Comparison of ENCODE assay signal across 8 cellular contexts in the genomic region with DNA sequence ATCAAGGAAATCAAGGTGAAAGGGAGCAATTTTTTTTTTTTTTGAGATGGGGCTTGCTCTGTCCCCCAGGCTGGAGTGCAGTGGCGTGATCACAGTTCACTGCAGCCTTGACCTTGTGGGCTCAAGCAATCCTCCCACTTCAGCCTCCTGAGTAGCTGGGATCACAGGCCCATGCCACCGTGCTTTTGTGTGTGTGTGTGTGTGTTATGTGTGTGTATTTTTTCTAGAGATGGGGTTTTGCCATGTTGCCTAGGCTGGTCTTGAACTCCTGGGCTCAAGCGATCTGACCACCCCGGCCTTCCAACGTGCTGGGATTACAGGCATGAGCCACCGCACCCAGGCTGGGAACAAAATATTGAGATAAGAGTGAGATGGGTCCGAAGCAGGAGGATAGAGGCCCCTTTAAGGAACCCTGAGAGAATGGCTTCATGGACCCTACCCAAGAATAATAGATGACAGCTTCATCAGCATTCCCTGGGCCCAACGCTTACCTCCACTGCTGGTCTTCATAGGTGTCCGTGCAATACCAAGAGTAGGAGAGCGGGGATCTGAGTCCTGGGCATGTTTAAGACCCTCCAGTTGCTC. TPM values are rescaled to one million over a fixed set of nuclear protein-coding genes. Genes with fewer than 3 reads are reported as not detected.
DNase-seq lines count a peak whose midpoint lies in the region; ATAC-seq, FAIRE-seq and TF ChIP-seq lines count a peak whose summit lies in the region.
"Had no signal": no experiment of that assay in that cellular context is flagged by ENCODE, and none has a peak within 500 bp of the region (broad histone marks: within the 10 kb centered on the region; RNA-seq: fewer than 3 reads in every experiment).

No MANE protein-coding gene starts in this region.

- no peaks in the 10 kb centered on the region; the same call in 1 of the 2 replicates for H4K20me1 ChIP-seq in K562 (replicated peaks; ENCODE audit: control insufficient read depth, insufficient read depth, low read length)

- peak overlapping the region; percentile 88 for H3K4me2 ChIP-seq in K562 (ENCODE audit: insufficient read depth, low read length)

- DNase-seq in activated CD4-positive, alpha-beta T cell treated with anti-CD3 and anti-CD28 coated beads for 36 hours: no peak
- no peak for DNase-seq in activated CD4-positive, alpha-beta T cell treated with anti-CD3 and anti-CD28 coated beads for 4 hours
- DNase-seq in K562 (ENCODE audit: extremely low read depth in 1 of 4, low spot score in 3 of 4): no peak
- no peak for DNase-seq in skeletal muscle cell (ENCODE audit: low read depth)
- no peak for DNase-seq in tibial nerve (ENCODE audit: low spot score in 2 of 2)
- DNase-seq: dorsolateral prefrontal cortex, KG1 had no signal

- intact Hi-C loops in activated CD4-positive, alpha-beta T cell treated with anti-CD3 and anti-CD28 coated beads for 36 hours (cut with DNase I, micrococcal nuclease): loop anchor here (5.0 kb wide), 2 partner anchors 87 to 293 kb away; partner anchors contain the start of gene IFFO1 (in 1 of the 2)
- intact Hi-C loops in K562 (cut with micrococcal nuclease): no loop called here

- H3K4me3 ChIP-seq in K562 (peak overlapping the region; percentile 79), skeletal muscle cell (ENCODE audit: low read depth, low read length) (peak overlapping the region; percentile 61), tibial nerve (no peak overlapping the region)

- H3K27ac ChIP-seq in K562 (ENCODE audit: extremely low read depth, low read depth, low read length) (peak overlapping the region; percentile 87), tibial nerve (no peak overlapping the region)

- no peak for TF ChIP-seq RAD21 in K562 (CRISPR knock-in tag; conservative IDR thresholded peaks at IDR 0.05 in 1 of 2, IDR thresholded peaks at IDR 0.05 in 1 of 2)

- POLR2A ChIA-PET in activated CD4-positive, alpha-beta T cell treated with anti-CD3 and anti-CD28 coated beads for 36 hours (lab: Charles Lee): no interaction called here
- POLR2A ChIA-PET in K562 (lab: Yijun Ruan, JAX): interaction anchor here (0.6 to 7.4 kb wide), 7 partner anchors 9 to 186 kb away, joined by 3 to 174 read pairs (median 5); partner anchors contain the start of genes C12orf57, GNB3, SPSB2 and TPI1

- no peaks in the 10 kb centered on the region for H3K9me3 Mint-ChIP-seq in activated CD4-positive, alpha-beta T cell treated with anti-CD3 and anti-CD28 coated beads for 36 hours (ENCODE audit: low read depth)

- 13% methylated on average over 10 of the region's 10 CpGs for WGBS in K562 (ENCODE audit: insufficient coverage, low coverage, missing lambda C conversion rate)
- 73% methylated on average over 7 to 10 of the region's 10 CpGs for WGBS in tibial nerve, 2 donors

- no peak for TF ChIP-seq CTCF in K562 (IDR thresholded peaks at IDR 0.05 in 2 of 3, conservative IDR thresholded peaks at IDR 0.05 in 1 of 3; ENCODE audit: insufficient read depth in 2 of 3, low read depth in 1 of 3, low read length in 3 of 3)
- no peak for TF ChIP-seq CTCF in tibial nerve (IDR thresholded peaks at IDR 0.05)

- H2AFZ ChIP-seq in K562 (ENCODE audit: low read depth, low read length): no peak overlapping the region

- in situ Hi-C loops in K562 (cut with MboI): no loop called here

- peak overlapping the region; percentile 93 for H3K4me3 Mint-ChIP-seq in activated CD4-positive, alpha-beta T cell treated with anti-CD3 and anti-CD28 coated beads for 36 hours

- peak overlapping the region; percentile 89 to 96 for H3K9ac ChIP-seq in K562 (ENCODE audit: insufficient read depth in 1 of 2, low read depth in 2 of 2, low read length in 2 of 2)

- CTCF ChIA-PET in activated CD4-positive, alpha-beta T cell treated with anti-CD3 and anti-CD28 coated beads for 36 hours (lab: Charles Lee): interaction anchor here (0.6 to 3.0 kb wide), 8 partner anchors 9 to 286 kb away, joined by 3 to 27 read pairs (median 6); no protein-coding TSS in a partner anchor
- CTCF ChIA-PET in K562 (lab: Yijun Ruan, JAX; ENCODE audit: low intra/inter-chr PET ratio): no interaction called here

- peaks cover 17 to 18% of the 10 kb centered on the region in 2 experiments; a peak in 4 of 5 replicates for H3K4me1 ChIP-seq in K562 (replicated peaks in 1 of 2; ENCODE audit: control insufficient read depth in 2 of 2, insufficient read depth in 2 of 2, low read length in 2 of 2)
- H3K4me1 ChIP-seq in tibial nerve: peaks cover 0 to 23% (median 14%) of the 10 kb centered on the region in 4 donors

- TF ChIP-seq EP300 in K562 (IDR thresholded peaks at IDR 0.05; ENCODE audit: low read length): no peak
- no peak for TF ChIP-seq EP300 in tibial nerve (IDR thresholded peaks at IDR 0.05)

- TF ChIP-seq POLR2A in K562 (conservative IDR thresholded peaks at IDR 0.05): no peak
- TF ChIP-seq POLR2A in tibial nerve (IDR thresholded peaks at IDR 0.05): no peak

- no TSS peak for BruUV-seq in K562 (replicated peaks; lab: Mats Ljungman, UMichigan)

- H3K36me3 ChIP-seq in K562 (ENCODE audit: control insufficient read depth, insufficient read depth, low read length) (peaks cover 67% of the 10 kb centered on the region; the same call in 2 of the 3 replicates), tibial nerve (peaks cover 0 to 47% (median 0%) of the 10 kb centered on the region in 3 donors)

- H3K27me3 ChIP-seq in K562 (ENCODE audit: control insufficient read depth in 2 of 2, insufficient read depth in 2 of 2, low read length in 2 of 2): no peaks in the 10 kb centered on the region
- H3K27me3 ChIP-seq in tibial nerve: no peaks in the 10 kb centered on the region
- H3K27me3 ChIP-seq: dorsolateral prefrontal cortex had no signal

- FAIRE-seq in K562 (lab: Jason Lieb, UNC): no peak

- H3K9me3 ChIP-seq in K562 (replicated peaks; ENCODE audit: control insufficient read depth, insufficient read depth, low read depth, low read length): no peaks in the 10 kb centered on the region
- H3K9me3 ChIP-seq in tibial nerve: no peaks in the 10 kb centered on the region

- peaks cover 47% of the 10 kb centered on the region for H3K36me3 Mint-ChIP-seq in activated CD4-positive, alpha-beta T cell treated with anti-CD3 and anti-CD28 coated beads for 36 hours (ENCODE audit: low read depth)

- ATAC-seq in activated CD4-positive, alpha-beta T cell treated with anti-CD3 and anti-CD28 coated beads for 36 hours: no peak
- ATAC-seq in K562 (no peak), HG02763 (IDR thresholded peaks at IDR 0.05; ENCODE audit: unreplicated experiment) (no peak)

- no peaks in the 10 kb centered on the region for H3K27me3 Mint-ChIP-seq in activated CD4-positive, alpha-beta T cell treated with anti-CD3 and anti-CD28 coated beads for 36 hours

- peaks cover 50% of the 10 kb centered on the region for H3K79me2 ChIP-seq in K562 (ENCODE audit: control insufficient read depth, insufficient read depth, low read length)

- H3K4me1 Mint-ChIP-seq in activated CD4-positive, alpha-beta T cell treated with anti-CD3 and anti-CD28 coated beads for 36 hours: peaks cover 21% of the 10 kb centered on the region

- peaks cover 3% of the 10 kb centered on the region for H3K9me1 ChIP-seq in K562 (ENCODE audit: control insufficient read depth, insufficient read depth, low read length)

- peak overlapping the region; percentile 99 for H3K27ac Mint-ChIP-seq in activated CD4-positive, alpha-beta T cell treated with anti-CD3 and anti-CD28 coated beads for 36 hours

RNA-seq across cellular contexts. Expression of gene CDCA3, which starts 1.0 kb away (rescaled TPM):
- total RNA-seq in activated CD4-positive, alpha-beta T cell treated with anti-CD3 and anti-CD28 coated beads for 36 hours: 10 to 100 TPM; 87.8 to 99.7 TPM
- total RNA-seq in K562 (2011; cell fraction: chromatin; rRNA removed; ENCODE audit: low replicate concordance): 76.2 and 111 TPM in 2 replicates
- total RNA-seq in K562 (2011; cell fraction: nucleolus; rRNA removed): 89.6 and 97.7 TPM in 2 replicates
- total RNA-seq in K562 (2011; cell fraction: nucleoplasm; rRNA removed): 82.1 and 89.9 TPM in 2 replicates
- total RNA-seq in K562 (2014; rRNA removed): 55.1 and 71.3 TPM in 2 replicates
- 37.5 and 38.9 TPM in 2 replicates for total RNA-seq in K562 (2014; rRNA removed; fragmentation: Illumina TruSeq; extraction: Trizol)
- total RNA-seq in K562 (2015; rRNA removed; fragmentation: Illumina TruSeq; extraction: Trizol): 62.3 and 62.7 TPM in 2 replicates
- 47.2 and 47.4 TPM in 2 replicates for total RNA-seq in K562 (2021)
- polyA plus RNA-seq in K562 (2011; rRNA removed): 57.3 and 65.6 TPM in 2 replicates
- 85.3 and 132 TPM in 2 replicates for polyA plus RNA-seq in K562 (2011; cell fraction: cytosol; rRNA removed)
- polyA plus RNA-seq in K562 (2011; cell fraction: nucleus; rRNA removed): 187 and 242 TPM in 2 replicates
- 54.6 and 57.3 TPM in 2 replicates for polyA plus RNA-seq in K562 (2012)
- 80.8 and 86.3 TPM in 2 replicates for polyA plus RNA-seq in K562 (2014; fragmentation: Illumina TruSeq; extraction: Trizol)
- 10 to 100 TPM; 24.2 to 30.6 TPM for polyA plus RNA-seq in K562 (2014; fragmentation: Nextera tagmentation; extraction: Ambion mirVana)
- polyA plus RNA-seq in K562 (2014; rRNA removed): 80.3 and 103 TPM in 2 replicates
- 32.5 and 43.7 TPM in 2 replicates for polyA minus RNA-seq in K562 (2011; rRNA and poly(A)+ RNA removed)
- 44.4 and 45.3 TPM in 2 replicates for polyA minus RNA-seq in K562 (2011; cell fraction: cytosol; rRNA and poly(A)+ RNA removed)
- 54.7 and 69.0 TPM in 2 replicates for polyA minus RNA-seq in K562 (2011; cell fraction: nucleus; rRNA and poly(A)+ RNA removed)
- total RNA-seq in tibial nerve: 10 to 100 TPM in 1 of 4 donors, 1 to 10 TPM in 1, under 1 TPM in 2; 0.21 to 19.4 (median 3.6) TPM

RNA-seq across cellular contexts. Expression of gene USP5, which starts 1.9 kb away (rescaled TPM):
- total RNA-seq in activated CD4-positive, alpha-beta T cell treated with anti-CD3 and anti-CD28 coated beads for 36 hours: 100 to 1,000 TPM; 128 to 132 TPM
- total RNA-seq in K562 (2011; cell fraction: chromatin; rRNA removed; ENCODE audit: low replicate concordance): 34.6 and 100 TPM in 2 replicates
- total RNA-seq in K562 (2011; cell fraction: nucleolus; rRNA removed): 63.3 and 65.9 TPM in 2 replicates
- total RNA-seq in K562 (2011; cell fraction: nucleoplasm; rRNA removed): 36.9 and 44.7 TPM in 2 replicates
- 64.3 and 69.8 TPM in 2 replicates for total RNA-seq in K562 (2014; rRNA removed)
- total RNA-seq in K562 (2014; rRNA removed; fragmentation: Illumina TruSeq; extraction: Trizol): 26.3 and 32.5 TPM in 2 replicates
- 59.4 and 59.8 TPM in 2 replicates for total RNA-seq in K562 (2015; rRNA removed; fragmentation: Illumina TruSeq; extraction: Trizol)
- 103 and 107 TPM in 2 replicates for total RNA-seq in K562 (2021)
- 48.6 and 52.9 TPM in 2 replicates for polyA plus RNA-seq in K562 (2011; rRNA removed)
- polyA plus RNA-seq in K562 (2011; cell fraction: cytosol; rRNA removed): 43.0 and 64.9 TPM in 2 replicates
- 84.2 and 119 TPM in 2 replicates for polyA plus RNA-seq in K562 (2011; cell fraction: nucleus; rRNA removed)
- 53.9 and 72.4 TPM in 2 replicates for polyA plus RNA-seq in K562 (2012)
- 72.8 and 91.3 TPM in 2 replicates for polyA plus RNA-seq in K562 (2014; fragmentation: Illumina TruSeq; extraction: Trizol)
- polyA plus RNA-seq in K562 (2014; fragmentation: Nextera tagmentation; extraction: Ambion mirVana): 1 to 10 TPM; 1.4 to 3.4 TPM
- polyA plus RNA-seq in K562 (2014; rRNA removed): 44.9 and 45.4 TPM in 2 replicates
- polyA minus RNA-seq in K562 (2011; rRNA and poly(A)+ RNA removed): 54.8 and 77.1 TPM in 2 replicates
- 44.9 and 47.5 TPM in 2 replicates for polyA minus RNA-seq in K562 (2011; cell fraction: cytosol; rRNA and poly(A)+ RNA removed)
- 22.6 and 28.9 TPM in 2 replicates for polyA minus RNA-seq in K562 (2011; cell fraction: nucleus; rRNA and poly(A)+ RNA removed)
- 10 to 100 TPM; 47.6 to 63.9 (median 56.8) TPM for total RNA-seq in tibial nerve

RNA-seq across cellular contexts. Expression of gene GNB3, which starts 9.3 kb away (rescaled TPM):
- under 1 TPM; 0.66 to 0.76 TPM for total RNA-seq in activated CD4-positive, alpha-beta T cell treated with anti-CD3 and anti-CD28 coated beads for 36 hours
- total RNA-seq in K562 (2011; cell fraction: chromatin; rRNA removed; ENCODE audit: low replicate concordance): 21.3 and 60.8 TPM in 2 replicates
- total RNA-seq in K562 (2011; cell fraction: nucleolus; rRNA removed): 31.3 and 31.9 TPM in 2 replicates
- 25.8 and 28.7 TPM in 2 replicates for total RNA-seq in K562 (2011; cell fraction: nucleoplasm; rRNA removed)
- total RNA-seq in K562 (2014; rRNA removed) (0.65 and 1.4 TPM in 2 replicates), K562 (2014; rRNA removed; fragmentation: Illumina TruSeq; extraction: Trizol) (0.61 and 1.8 TPM in 2 replicates), K562 (2015; rRNA removed; fragmentation: Illumina TruSeq; extraction: Trizol) (2.0 and 2.2 TPM in 2 replicates), K562 (2021) (3.4 and 4.5 TPM in 2 replicates), tibial nerve (1 to 10 TPM in 3 of 4 donors, under 1 TPM in 1; 0.84 to 9.9 (median 5.6) TPM)
- polyA plus RNA-seq in K562 (2011; rRNA removed) (1.9 and 6.8 TPM in 2 replicates), K562 (2014; fragmentation: Illumina TruSeq; extraction: Trizol) (3.6 and 5.8 TPM in 2 replicates), K562 (2014; fragmentation: Nextera tagmentation; extraction: Ambion mirVana) (1 to 10 TPM; 1.5 to 2.4 TPM), K562 (2014; rRNA removed) (2.9 and 6.1 TPM in 2 replicates)
- polyA plus RNA-seq in K562 (2011; cell fraction: cytosol; rRNA removed): 2.3 and 4.7 TPM in 2 replicates
- 36.2 and 42.6 TPM in 2 replicates for polyA plus RNA-seq in K562 (2011; cell fraction: nucleus; rRNA removed)
- polyA plus RNA-seq in K562 (2012): 4.7 and 6.6 TPM in 2 replicates
- 0.84 and 2.3 TPM in 2 replicates for polyA minus RNA-seq in K562 (2011; rRNA and poly(A)+ RNA removed)
- 1.8 TPM in 1 of 2 replicates, not detected in the other for polyA minus RNA-seq in K562 (2011; cell fraction: cytosol; rRNA and poly(A)+ RNA removed)
- 4.6 and 8.8 TPM in 2 replicates for polyA minus RNA-seq in K562 (2011; cell fraction: nucleus; rRNA and poly(A)+ RNA removed)

RNA-seq across cellular contexts. Expression of gene TPI1, which starts 17.3 kb away (rescaled TPM):
- total RNA-seq in activated CD4-positive, alpha-beta T cell treated with anti-CD3 and anti-CD28 coated beads for 36 hours: 1,000 to 10,000 TPM; 1,824 to 2,753 TPM
- total RNA-seq in K562 (2011; cell fraction: chromatin; rRNA removed; ENCODE audit: low replicate concordance): 247 and 515 TPM in 2 replicates
- total RNA-seq in K562 (2011; cell fraction: nucleolus; rRNA removed): 482 and 515 TPM in 2 replicates
- 405 and 412 TPM in 2 replicates for total RNA-seq in K562 (2011; cell fraction: nucleoplasm; rRNA removed)
- total RNA-seq in K562 (2014; rRNA removed) (810 and 1,081 TPM in 2 replicates), K562 (2014; rRNA removed; fragmentation: Illumina TruSeq; extraction: Trizol) (553 and 662 TPM in 2 replicates), K562 (2015; rRNA removed; fragmentation: Illumina TruSeq; extraction: Trizol) (816 and 892 TPM in 2 replicates), K562 (2021) (678 and 684 TPM in 2 replicates), tibial nerve (100 to 1,000 TPM; 189 to 346 (median 282) TPM)
- polyA plus RNA-seq in K562 (2011; rRNA removed) (1,939 and 1,978 TPM in 2 replicates), K562 (2014; fragmentation: Illumina TruSeq; extraction: Trizol) (1,007 and 1,220 TPM in 2 replicates), K562 (2014; fragmentation: Nextera tagmentation; extraction: Ambion mirVana) (1,000 to 10,000 TPM; 4,965 to 4,971 TPM), K562 (2014; rRNA removed) (764 and 829 TPM in 2 replicates)
- 2,885 and 2,924 TPM in 2 replicates for polyA plus RNA-seq in K562 (2011; cell fraction: cytosol; rRNA removed)
- polyA plus RNA-seq in K562 (2011; cell fraction: nucleus; rRNA removed): 1,145 and 1,403 TPM in 2 replicates
- 681 and 688 TPM in 2 replicates for polyA plus RNA-seq in K562 (2012)
- 1,244 and 1,320 TPM in 2 replicates for polyA minus RNA-seq in K562 (2011; rRNA and poly(A)+ RNA removed)
- 431 and 480 TPM in 2 replicates for polyA minus RNA-seq in K562 (2011; cell fraction: cytosol; rRNA and poly(A)+ RNA removed)
- polyA minus RNA-seq in K562 (2011; cell fraction: nucleus; rRNA and poly(A)+ RNA removed): 154 and 318 TPM in 2 replicates

RNA-seq across cellular contexts. Expression of gene P3H3, which starts 21.9 kb away (rescaled TPM):
- total RNA-seq in activated CD4-positive, alpha-beta T cell treated with anti-CD3 and anti-CD28 coated beads for 36 hours: 1 to 10 TPM in 1 of 2 experiments, under 1 TPM in 1; 0.86 to 1.3 TPM
- 20.0 and 79.4 TPM in 2 replicates for total RNA-seq in K562 (2011; cell fraction: chromatin; rRNA removed; ENCODE audit: low replicate concordance)
- total RNA-seq in K562 (2011; cell fraction: nucleolus; rRNA removed): 58.3 and 59.9 TPM in 2 replicates
- 31.2 and 33.2 TPM in 2 replicates for total RNA-seq in K562 (2011; cell fraction: nucleoplasm; rRNA removed)
- total RNA-seq in K562 (2014; rRNA removed) (7.1 and 9.5 TPM in 2 replicates), K562 (2014; rRNA removed; fragmentation: Illumina TruSeq; extraction: Trizol) (1.9 and 4.3 TPM in 2 replicates), K562 (2015; rRNA removed; fragmentation: Illumina TruSeq; extraction: Trizol) (6.6 and 8.0 TPM in 2 replicates), K562 (2021) (14.2 and 15.0 TPM in 2 replicates), tibial nerve (10 to 100 TPM; 14.6 to 45.8 (median 36.4) TPM)
- polyA plus RNA-seq in K562 (2011; rRNA removed) (4.0 and 10.2 TPM in 2 replicates), K562 (2014; fragmentation: Illumina TruSeq; extraction: Trizol) (4.8 and 7.3 TPM in 2 replicates), K562 (2014; fragmentation: Nextera tagmentation; extraction: Ambion mirVana) (under 1 TPM; 0.03 to 0.27 TPM), K562 (2014; rRNA removed) (10.2 and 13.2 TPM in 2 replicates)
- polyA plus RNA-seq in K562 (2011; cell fraction: cytosol; rRNA removed): 6.0 and 7.6 TPM in 2 replicates
- 46.1 and 48.4 TPM in 2 replicates for polyA plus RNA-seq in K562 (2011; cell fraction: nucleus; rRNA removed)
- 12.1 and 18.5 TPM in 2 replicates for polyA plus RNA-seq in K562 (2012)
- 2.6 and 3.3 TPM in 2 replicates for polyA minus RNA-seq in K562 (2011; rRNA and poly(A)+ RNA removed)
- 5.1 and 8.6 TPM in 2 replicates for polyA minus RNA-seq in K562 (2011; cell fraction: cytosol; rRNA and poly(A)+ RNA removed)
- 16.0 and 31.5 TPM in 2 replicates for polyA minus RNA-seq in K562 (2011; cell fraction: nucleus; rRNA and poly(A)+ RNA removed)

Comparison
In these comparisons a context has a peak if more than half of its experiments do, and no peak if none do; other contexts are left out.
1. H3K4me3 ChIP-seq: peak in K562 (single experiment) and skeletal muscle cell (single experiment); none in tibial nerve (0 of 4).